ENCODE assay signal across 33 cellular contexts in genomic region chr2:169254774-169255173, GRCh38.
"Had no signal": no experiment of that assay in that cellular context is flagged by ENCODE, and none has a peak within 500 bp of the region (broad histone marks: within the 10 kb centered on the region; RNA-seq: fewer than 3 reads in every experiment).

No MANE protein-coding gene starts in this region.

- H3K4me3 ChIP-seq: ascending aorta, cardiac muscle cell, coronary artery, dorsolateral prefrontal cortex, gastroesophageal sphincter, hepatocyte, mucosa of descending colon, pancreas, prostate gland, right atrium auricular region, transverse colon had no signal

- H3K27me3 ChIP-seq: ascending aorta, cardiac muscle cell, dorsolateral prefrontal cortex, gastroesophageal sphincter, hepatocyte, neutrophil, pancreas, right atrium auricular region, transverse colon had no signal

- H3K36me3 Mint-ChIP-seq: activated naive CD8-positive, alpha-beta T cell treated with anti-CD3 and anti-CD28 coated beads for 36 hours had no signal

- H3K36me3 ChIP-seq: ascending aorta, cardiac muscle cell, gastroesophageal sphincter, neutrophil, pancreas, prostate gland, right atrium auricular region, transverse colon, WERI-Rb-1 had no signal

- H3K27ac ChIP-seq: ascending aorta, cardiac muscle cell, coronary artery, dorsolateral prefrontal cortex, gastroesophageal sphincter, hepatocyte, neutrophil, pancreas, prostate gland, right atrium auricular region, transverse colon, WERI-Rb-1 had no signal

- H3K79me2 ChIP-seq: hepatocyte had no signal

- H3K4me3 Mint-ChIP-seq: activated naive CD4-positive, alpha-beta T cell treated with anti-CD3 and anti-CD28 coated beads for 36 hours; activated naive CD8-positive, alpha-beta T cell treated with anti-CD3 and anti-CD28 coated beads for 36 hours; activated T-helper 1 cell treated with anti-CD3 and anti-CD28 coated beads, Interleukin-12 subunit alpha, Interleukin-12 subunit beta, Interleukin-2, Interleukin-4 antibody, amounts not matched to agents 30 ng/mL and 10 ng/mL and 1 ng/mL, durations not matched to agents 14 hours and 24 hours and 36 hours; brain; nephron progenitor cell; T-helper 2 cell treated with Interferon-gamma antibody and Interleukin-4, amounts not matched to agents 5 μg/mL and 100 μg/mL, for 36 hours had no signal

- H3K27me3 Mint-ChIP-seq: brain had no signal

- H3K9me3 Mint-ChIP-seq: activated naive CD4-positive, alpha-beta T cell treated with anti-CD3 and anti-CD28 coated beads for 36 hours; activated naive CD8-positive, alpha-beta T cell treated with anti-CD3 and anti-CD28 coated beads for 36 hours; activated T-helper 1 cell treated with anti-CD3 and anti-CD28 coated beads, Interleukin-12 subunit alpha, Interleukin-12 subunit beta, Interleukin-2, Interleukin-4 antibody, amounts not matched to agents 30 ng/mL and 10 ng/mL and 1 ng/mL, durations not matched to agents 14 hours and 24 hours and 36 hours; brain; nephron progenitor cell; T-helper 2 cell treated with Interferon-gamma antibody and Interleukin-4, amounts not matched to agents 5 μg/mL and 100 μg/mL, for 36 hours had no signal

- DNase-seq: activated CD4-positive, alpha-beta T cell treated with anti-CD3 and anti-CD28 coated beads for 48 hours; activated CD4-positive, alpha-beta T cell treated with anti-CD3 and anti-CD28 coated beads, Interleukin-2, amount 50 U/mL, for 48 hours; activated CD8-positive, alpha-beta memory T cell treated with anti-CD3 and anti-CD28 coated beads, Interleukin-2, amount 50 U/mL, for 4 hours; activated effector memory CD4-positive, alpha-beta T cell treated with anti-CD3 and anti-CD28 coated beads, Interleukin-2, amount 50 U/mL, for 16 hours; activated naive CD4-positive, alpha-beta T cell treated with anti-CD3 and anti-CD28 coated beads for 36 hours; activated naive CD8-positive, alpha-beta T cell treated with anti-CD3 and anti-CD28 coated beads for 36 hours; activated T-cell treated with anti-CD3 and anti-CD28 coated beads, Interleukin-2, amount 50 U/mL, for 1 hour; cerebellar nuclear complex; dorsolateral prefrontal cortex; effector memory CD4-positive, alpha-beta T cell; erythroblast; islet precursor cell; left colon; mucosa of descending colon; nephron progenitor cell; pancreas; stimulated activated CD4-positive, alpha-beta T cell treated with anti-CD3 and anti-CD28 coated beads, Interleukin-2, amount 100 ng/mL, for 48 hours; stimulated activated naive CD4-positive, alpha-beta T cell treated with Interleukin-2 at 50 U/mL for 16 hours; T-helper 1 cell; transverse colon; WERI-Rb-1 had no signal

- H2AFZ ChIP-seq: hepatocyte had no signal

- H3K4me1 Mint-ChIP-seq: activated naive CD8-positive, alpha-beta T cell treated with anti-CD3 and anti-CD28 coated beads for 36 hours; brain; nephron progenitor cell had no signal

- H3K27ac Mint-ChIP-seq: activated naive CD4-positive, alpha-beta T cell treated with anti-CD3 and anti-CD28 coated beads for 36 hours; activated naive CD8-positive, alpha-beta T cell treated with anti-CD3 and anti-CD28 coated beads for 36 hours; activated T-helper 1 cell treated with anti-CD3 and anti-CD28 coated beads, Interleukin-12 subunit alpha, Interleukin-12 subunit beta, Interleukin-2, Interleukin-4 antibody, amounts not matched to agents 30 ng/mL and 10 ng/mL and 1 ng/mL, durations not matched to agents 14 hours and 24 hours and 36 hours; nephron progenitor cell; T-helper 2 cell treated with Interferon-gamma antibody and Interleukin-4, amounts not matched to agents 5 μg/mL and 100 μg/mL, for 36 hours had no signal

- H3K4me1 ChIP-seq: ascending aorta, gastroesophageal sphincter, pancreas, prostate gland, right atrium auricular region, transverse colon had no signal

- H3K4me2 ChIP-seq: hepatocyte had no signal

- FAIRE-seq: pancreas, urothelium cell line had no signal

- H3K9me3 ChIP-seq: ascending aorta, gastroesophageal sphincter, mucosa of descending colon, neutrophil, pancreas, prostate gland, right atrium auricular region, transverse colon had no signal
